Comparison of ENCODE assay signal across 10 cellular contexts in the genomic region with DNA sequence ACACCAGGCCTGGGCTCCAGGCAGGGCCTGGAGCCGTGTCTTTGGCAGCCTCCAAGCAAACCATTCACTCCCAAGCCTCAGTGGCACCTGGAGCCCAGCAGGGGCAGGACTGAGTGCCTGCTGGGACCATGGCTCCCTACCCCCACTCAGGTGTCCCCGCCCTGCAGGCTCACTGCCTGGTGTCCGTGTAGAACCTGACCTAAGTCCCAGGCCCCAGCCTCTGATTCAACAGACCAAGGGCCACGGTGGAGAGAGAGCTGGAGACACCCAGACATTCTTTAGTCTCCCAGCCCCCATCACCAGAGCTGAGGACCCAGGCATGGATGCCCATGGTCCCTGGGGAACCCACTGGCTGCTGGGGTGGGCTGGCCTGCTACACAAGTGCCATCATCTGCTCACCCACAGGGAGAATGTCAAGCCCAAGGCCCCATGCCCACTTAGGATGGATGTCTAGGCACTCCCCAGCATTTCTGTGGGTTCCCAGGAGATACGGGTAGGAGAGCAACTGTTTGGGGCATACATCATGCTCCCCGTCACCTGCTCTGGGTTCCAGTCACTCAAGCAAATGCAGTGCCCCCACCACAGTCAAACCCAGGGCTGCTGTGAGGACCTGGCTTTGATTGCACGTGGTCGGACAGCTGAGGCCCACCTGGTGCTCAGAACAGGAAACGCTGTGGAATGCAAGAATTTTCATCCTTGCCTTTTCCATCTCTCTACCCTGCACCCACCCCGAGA. TPM values are rescaled to one million over a fixed set of nuclear protein-coding genes. Genes with fewer than 3 reads are reported as not detected.
DNase-seq lines count a peak whose midpoint lies in the region; TF ChIP-seq lines count a peak whose summit lies in the region.
"Had no signal": no experiment of that assay in that cellular context is flagged by ENCODE, and none has a peak within 500 bp of the region (broad histone marks: within the 10 kb centered on the region; RNA-seq: fewer than 3 reads in every experiment).

No MANE protein-coding gene starts in this region.

- H3K27me3 ChIP-seq in HAP-1 (ENCODE audit: low read depth) = no peaks in the 10 kb centered on the region

- peaks cover 9% of the 10 kb centered on the region for H3K4me1 ChIP-seq in HAP-1

- H3K4me3 ChIP-seq in retinal pigment epithelial cell (ENCODE audit: low read length) = no peak overlapping the region
- H3K4me3 ChIP-seq in HAP-1 = no peak overlapping the region
- H3K4me3 ChIP-seq: skin epidermis had no signal

- TF ChIP-seq CTCF in GM12874 (IDR thresholded peaks at IDR 0.05; ENCODE audit: insufficient read depth, low read depth, low read length) (0 out of 2 replicates have a peak, but pooled peaks have one; percentile 14), retinal pigment epithelial cell (conservative IDR thresholded peaks at IDR 0.05; ENCODE audit: low read depth, low read length) (peak; percentile 24)

- H3K9me3 ChIP-seq in HAP-1 = no peaks in the 10 kb centered on the region

- H3K36me3 ChIP-seq in HAP-1 (replicated peaks) = no peaks in the 10 kb centered on the region

- H3K27ac ChIP-seq in cingulate gyrus (ENCODE audit: low read depth, low read length) = peak overlapping the region; percentile 58
- H3K27ac ChIP-seq: skin epidermis had no signal

- peak; percentile 64 for DNase-seq in M059J (ENCODE audit: low read depth)
- DNase-seq in retinal pigment epithelial cell (ENCODE audit: low read depth) = no peak
- no peak for DNase-seq in T1000 (lab: John Stamatoyannopoulos, UW)
- no peak for DNase-seq in HAP-1 (ENCODE audit: low spot score in 2 of 2)
- DNase-seq in activated CD8-positive, alpha-beta memory T cell treated with anti-CD3 and anti-CD28 coated beads, Interleukin-2, amount 50 U/mL, for 4 hours = no peak
- DNase-seq: activated CD4-positive, alpha-beta T cell treated with anti-CD3 and anti-CD28 coated beads, Interleukin-2, amount 50 U/mL, for 4 hours; NCI-H2029 treated with DMSO at 0.1 percent for 48 hours had no signal

- in situ Hi-C loops in HAP-1 (cut with MboI; ENCODE audit: low sequenced_read_pairs) = no loop called here

RNA-seq across cellular contexts. Expression of a gene that starts 42.9 kb away (rescaled TPM):
- 20.1 and 32.5 TPM in 2 replicates for total RNA-seq in M059J (2014; rRNA removed; shearing (Covaris generic))
